17 cellular contexts compared by ENCODE assay signal in the genomic region with DNA sequence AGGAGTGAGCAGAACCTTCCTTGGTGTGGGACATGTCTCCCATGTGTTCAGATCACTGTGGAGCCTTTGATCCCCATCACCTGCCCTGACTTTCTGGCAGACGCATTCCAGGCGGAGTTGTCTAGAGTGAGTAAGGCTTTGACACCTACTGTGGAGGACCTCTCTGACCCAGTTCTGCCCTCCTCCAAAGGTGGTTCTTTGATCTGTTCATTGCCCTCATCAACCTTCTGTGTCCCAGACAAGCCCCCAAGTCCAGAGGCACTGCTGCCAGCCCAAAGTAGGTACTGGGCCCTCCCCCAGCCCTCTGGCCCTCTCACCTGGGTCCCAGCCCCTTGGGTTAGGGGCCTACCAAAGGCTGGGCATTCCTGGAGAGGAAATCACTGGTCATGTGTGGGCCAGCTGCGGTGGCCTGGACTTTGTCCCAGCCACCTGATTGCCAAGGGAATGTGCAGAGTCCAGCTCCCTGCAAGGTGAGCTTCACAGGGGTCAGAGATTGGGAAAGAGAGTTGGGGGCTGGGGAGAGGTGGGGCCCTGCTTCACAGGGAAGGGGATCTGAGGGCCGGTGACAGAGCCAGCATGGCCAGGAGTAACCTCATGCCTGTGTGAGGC.
"Had no signal": no experiment of that assay in that cellular context is flagged by ENCODE, and none has a peak within 500 bp of the region (broad histone marks: within the 10 kb centered on the region; RNA-seq: fewer than 3 reads in every experiment).

No MANE protein-coding gene starts in this region.

- H3K27ac ChIP-seq: foreskin keratinocyte, right atrium auricular region, testis had no signal

- H3K27ac Mint-ChIP-seq: activated B cell treated with CpG ODN at 0.5 μM for 24 hours; activated CD4-positive, alpha-beta T cell treated with anti-CD3 and anti-CD28 coated beads, Interleukin-2, amount 10 ng/mL, durations not matched to agents 7 days and 5 days; activated naive CD8-positive, alpha-beta T cell; activated T-cell treated with anti-CD3 and anti-CD28 coated beads, Interleukin-2, amount 50 U/mL, for 72 hours; natural killer cell; stimulated activated naive CD8-positive, alpha-beta T cell treated with anti-CD3 and anti-CD28 coated beads, Interleukin-15, Interleukin-2, amounts not matched to agents 100 ng/mL and 50 ng/mL, for 24 hours had no signal

- H3K27me3 ChIP-seq: foreskin keratinocyte, right atrium auricular region, testis had no signal

- H3K4me3 Mint-ChIP-seq: activated B cell treated with CpG ODN at 0.5 μM for 24 hours; activated CD4-positive, alpha-beta T cell treated with anti-CD3 and anti-CD28 coated beads, Interleukin-2, amount 10 ng/mL, durations not matched to agents 7 days and 5 days; activated naive CD8-positive, alpha-beta T cell; activated T-cell treated with anti-CD3 and anti-CD28 coated beads, Interleukin-2, amount 50 U/mL, for 72 hours; natural killer cell; stimulated activated naive CD8-positive, alpha-beta T cell treated with anti-CD3 and anti-CD28 coated beads, Interleukin-15, Interleukin-2, amounts not matched to agents 100 ng/mL and 50 ng/mL, for 24 hours had no signal

- H3K9me3 ChIP-seq: right atrium auricular region, testis had no signal

- DNase-seq: activated B cell treated with CpG ODN at 0.5 μM for 24 hours; activated CD4-positive, alpha-beta T cell treated with anti-CD3 and anti-CD28 coated beads, Interleukin-2, amount 10 ng/mL, durations not matched to agents 7 days and 5 days; activated CD8-positive, alpha-beta memory T cell treated with anti-CD3 and anti-CD28 coated beads, Interleukin-2, amount 50 U/mL, for 48 hours; activated gamma-delta T cell; activated T-cell treated with anti-CD3 and anti-CD28 coated beads, Interleukin-2, amount 50 U/mL, for 72 hours; amniotic stem cell; caudate nucleus; effector CD4-positive, alpha-beta T cell; foreskin keratinocyte; natural killer cell; T-helper 2 cell; testis had no signal

- H3K4me1 ChIP-seq: foreskin keratinocyte had no signal

- H3K36me3 ChIP-seq: right atrium auricular region had no signal

- H3K4me1 Mint-ChIP-seq: activated B cell treated with CpG ODN at 0.5 μM for 24 hours, natural killer cell had no signal

- H3K36me3 Mint-ChIP-seq: activated naive CD8-positive, alpha-beta T cell; natural killer cell had no signal

- H3K9me3 Mint-ChIP-seq: activated B cell treated with CpG ODN at 0.5 μM for 24 hours; activated CD4-positive, alpha-beta T cell treated with anti-CD3 and anti-CD28 coated beads, Interleukin-2, amount 10 ng/mL, durations not matched to agents 7 days and 5 days; activated T-cell treated with anti-CD3 and anti-CD28 coated beads, Interleukin-2, amount 50 U/mL, for 72 hours; natural killer cell; stimulated activated naive CD8-positive, alpha-beta T cell treated with anti-CD3 and anti-CD28 coated beads, Interleukin-15, Interleukin-2, amounts not matched to agents 100 ng/mL and 50 ng/mL, for 24 hours had no signal

- H3K27me3 Mint-ChIP-seq: activated CD4-positive, alpha-beta T cell treated with anti-CD3 and anti-CD28 coated beads, Interleukin-2, amount 10 ng/mL, durations not matched to agents 7 days and 5 days; stimulated activated naive CD8-positive, alpha-beta T cell treated with anti-CD3 and anti-CD28 coated beads, Interleukin-15, Interleukin-2, amounts not matched to agents 100 ng/mL and 50 ng/mL, for 24 hours had no signal

- H3K4me3 ChIP-seq: lung, right atrium auricular region, smooth muscle cell, testis had no signal

- ATAC-seq: activated T-cell treated with anti-CD3 and anti-CD28 coated beads, Interleukin-2, amount 50 U/mL, for 72 hours; foreskin keratinocyte; natural killer cell had no signal
